In genomic region chr2:162318280-162319222, GRCh38 we compare ENCODE assay signal across 8 cellular contexts. TPM values are rescaled to one million over a fixed set of nuclear protein-coding genes. Genes with fewer than 3 reads are reported as not detected.
A peak's percentile ranks its signal among the peaks of the same experiment; 100 is the strongest.
DNase-seq lines count a peak whose midpoint lies in the region; ATAC-seq, FAIRE-seq and TF ChIP-seq lines count a peak whose summit lies in the region.

TSS of gene IFIH1 (minus strand) at chr2:162318684. CDS start at chr2:162318307, 377 bp downstream.

- H3K27ac ChIP-seq in A673 (ENCODE audit: low read depth, low read length, poor library complexity, severe bottlenecking) (peak within 1 kb of the TSS; percentile 60), keratinocyte (ENCODE audit: control insufficient read depth, insufficient read depth, low read length) (peak within 1 kb of the TSS; percentile 94)

- CTCF ChIA-PET in A673 (lab: Charles Lee): interaction anchor here (0.6 kb wide), 1 partner anchor 944 kb away, joined by 3 read pairs; no protein-coding TSS in a partner anchor

- intact Hi-C loops in A673 (cut with micrococcal nuclease; ENCODE audit: unreplicated experiment): no loop called here

- H4K20me1 ChIP-seq in keratinocyte (ENCODE audit: control insufficient read depth, extremely low read depth, insufficient read depth, low read length): no peaks in the 10 kb centered on the region

- DNase-seq in A673 (ENCODE audit: low spot score): peak; percentile 91
- peak; percentile 93 for DNase-seq in NCI-H2196 (lab: John Stamatoyannopoulos, UW; ENCODE audit: unreplicated experiment)
- peak; percentile 69 for DNase-seq in activated CD4-positive, CD25-positive, alpha-beta regulatory T cell treated with anti-CD3 and anti-CD28 coated beads, Interleukin-2, amount 50 U/mL, for 72 hours
- DNase-seq in cerebellar cortex (ENCODE audit: low spot score): peak; percentile 27
- peak; percentile 5 for DNase-seq in keratinocyte (ENCODE audit: low read depth, low spot score)
- DNase-seq in stimulated activated CD4-positive, alpha-beta T cell treated with anti-CD3 and anti-CD28 coated beads, Interleukin-15, amount 100 ng/mL, for 1 hour (ENCODE audit: low read depth in 1 of 2, low spot score in 1 of 2): peak; percentile 36 to 47

- no peaks in the 10 kb centered on the region for H3K9me3 ChIP-seq in A673 (ENCODE audit: low read depth, low read length, poor library complexity, severe bottlenecking)
- H3K9me3 ChIP-seq in keratinocyte (ENCODE audit: control insufficient read depth, low read depth, low read length): no peaks in the 10 kb centered on the region

- ATAC-seq in GM18519 (IDR thresholded peaks at IDR 0.05; ENCODE audit: low FRiP score, unreplicated experiment) (peak; percentile 73), HG03045 (IDR thresholded peaks at IDR 0.05; ENCODE audit: unreplicated experiment) (peak; percentile 84)

- peak; percentile 75 for FAIRE-seq in keratinocyte (lab: Jason Lieb, UNC)

- H2AFZ ChIP-seq in keratinocyte (ENCODE audit: control insufficient read depth, low read length): peak within 1 kb of the TSS; percentile 91

- H3K27me3 ChIP-seq in A673 (replicated peaks; ENCODE audit: insufficient read depth, low read depth, low read length, poor library complexity) (no peaks in the 10 kb centered on the region), keratinocyte (ENCODE audit: control insufficient read depth, extremely low read depth, insufficient read depth, low read length) (no peaks in the 10 kb centered on the region)

- TF ChIP-seq CTCF in A673 (conservative IDR thresholded peaks at IDR 0.05; ENCODE audit: low read depth, low read length) (peak; percentile 55), keratinocyte (optimal IDR thresholded peaks at IDR 0.05 in 1 of 3, IDR thresholded peaks at IDR 0.05 in 1 of 3, conservative IDR thresholded peaks at IDR 0.05 in 1 of 3; ENCODE audit: extremely low read depth in 1 of 3, insufficient read depth in 2 of 3, low read length in 3 of 3) (peak; percentile 20 to 48 (median 29))

- H3K36me3 ChIP-seq in A673 (ENCODE audit: insufficient read depth, low read length, poor library complexity, severe bottlenecking) (no peaks in the 10 kb centered on the region), keratinocyte (ENCODE audit: control insufficient read depth in 2 of 2, extremely low read depth in 1 of 2, insufficient read depth in 2 of 2, low read length in 2 of 2) (no peaks in the 10 kb centered on the region)

- H3K79me2 ChIP-seq in keratinocyte (ENCODE audit: control insufficient read depth, insufficient read depth, low read length): peaks cover 42% of the 10 kb centered on the region

- POLR2A ChIA-PET in A673 (lab: Charles Lee; ENCODE audit: low non-redundant PET): no interaction called here

- H3K4me3 ChIP-seq in A673 (ENCODE audit: low read depth, low read length, poor library complexity, severe bottlenecking) (peak within 1 kb of the TSS; percentile 77), keratinocyte (ENCODE audit: control insufficient read depth in 2 of 3, extremely low read depth in 1 of 3, insufficient read depth in 2 of 3, low read depth in 1 of 3, low read length in 3 of 3) (peak within 1 kb of the TSS; percentile 77 to 87 (median 80))

- dilution Hi-C loops in keratinocyte (cut with MboI; ENCODE audit: extremely low pct_ligation_motif_present, low sequenced_read_pairs): no loop called here

- H3K4me2 ChIP-seq in keratinocyte (ENCODE audit: control insufficient read depth, extremely low read depth, insufficient read depth, low read depth, low read length): peak within 1 kb of the TSS; percentile 81

- H3K4me1 ChIP-seq in A673 (ENCODE audit: insufficient read depth, low read length, poor library complexity, severe bottlenecking) (no peaks in the 10 kb centered on the region), keratinocyte (ENCODE audit: control insufficient read depth, extremely low read depth, insufficient read depth, low read length) (peaks cover 13% of the 10 kb centered on the region)

- BruUV-seq in A673 (replicated peaks; lab: Mats Ljungman, UMichigan): no TSS peak

- no peaks in the 10 kb centered on the region for H3K9me1 ChIP-seq in keratinocyte (ENCODE audit: control insufficient read depth, extremely low read depth, insufficient read depth, low read length)

- H3K9ac ChIP-seq in keratinocyte (ENCODE audit: control insufficient read depth, extremely low read depth, insufficient read depth, low read length): peak within 1 kb of the TSS; percentile 90

RNA-seq across cellular contexts. Expression of gene IFIH1, which starts in this region (rescaled TPM):
- 5.1 and 6.9 TPM in 2 replicates for total RNA-seq in A673 (2021)
- polyA plus RNA-seq in keratinocyte: 10.0 to 18.5 TPM (median 17.7 TPM) in 3 replicates
- polyA plus RNA-seq in keratinocyte (2011; ENCODE audit: low read depth): 11.6 TPM
- polyA plus RNA-seq in keratinocyte (2011; cell fraction: cytosol; rRNA removed): 9.2 and 17.3 TPM in 2 replicates
- 18.6 and 32.3 TPM in 2 replicates for polyA plus RNA-seq in keratinocyte (2011; cell fraction: nucleus; rRNA removed)
- 10.2 and 19.4 TPM in 2 replicates for polyA plus RNA-seq in keratinocyte (2012; ENCODE audit: low replicate concordance)
- polyA minus RNA-seq in keratinocyte: 4.7 to 11.2 TPM (median 10.6 TPM) in 3 replicates
- 5.0 TPM for polyA minus RNA-seq in keratinocyte (2011; cell fraction: cytosol; rRNA and poly(A)+ RNA removed)
- polyA minus RNA-seq in keratinocyte (2011; cell fraction: nucleus; rRNA and poly(A)+ RNA removed): 9.1 and 14.1 TPM in 2 replicates

Comparison
In these comparisons a context has a peak if more than half of its experiments do, and no peak if none do; other contexts are left out.
1. Peak in every context shown above with its lines: DNase-seq, ATAC-seq, H3K4me3 ChIP-seq and H3K27ac ChIP-seq.
2. DNase-seq: peak in every context shown above with its lines; median percentile 93 in NCI-H2196; 91 in A673; 69 in activated CD4-positive, CD25-positive, alpha-beta regulatory T cell treated with anti-CD3 and anti-CD28 coated beads, Interleukin-2, amount 50 U/mL, for 72 hours; 42 in stimulated activated CD4-positive, alpha-beta T cell treated with anti-CD3 and anti-CD28 coated beads, Interleukin-15, amount 100 ng/mL, for 1 hour; 27 in cerebellar cortex; 5 in keratinocyte.